8 cellular contexts compared by ENCODE assay signal in genomic region chr3:119293761-119294401, GRCh38. TPM values are rescaled to one million over a fixed set of nuclear protein-coding genes. Genes with fewer than 3 reads are reported as not detected.
DNase-seq lines count a peak whose midpoint lies in the region; ATAC-seq and TF ChIP-seq lines count a peak whose summit lies in the region.

Gene ARHGAP31, plus strand, starts transcription at chr3:119294383. Its CDS starts 522 bp downstream, at chr3:119294905.

- DNase-seq in RWPE2 (ENCODE audit: low spot score) (no peak), activated gamma-delta T cell (lab: John Stamatoyannopoulos, UW) (peak; percentile 89), foreskin melanocyte (peak; percentile 71), nucleus accumbens (lab: John Stamatoyannopoulos, UW) (peak in 50 of 56 donors; percentile 17 to 75 (median 53)), suprapubic skin (ENCODE audit: low spot score in 2 of 2) (peak; percentile 82 to 86)

- ATAC-seq in GM19035 (IDR thresholded peaks at IDR 0.05; ENCODE audit: unreplicated experiment) (peak; percentile 48), HG03196 (IDR thresholded peaks at IDR 0.05; ENCODE audit: unreplicated experiment) (peak; percentile 52), RWPE2 (ENCODE audit: low read depth) (peak; percentile 77)

- H3K4me3 ChIP-seq in BLaER1 treated with 17β-estradiol and CSF1 and Interleukin-3, amounts not matched to agents 10 nM and 100 nM, result peak within 1 kb of the TSS; percentile 55 to 95 (median 68)
- H3K4me3 ChIP-seq in RWPE2 (ENCODE audit: severe bottlenecking) (peak within 1 kb of the TSS; percentile 42), suprapubic skin (peak within 1 kb of the TSS; percentile 75)

- H4K20me1 ChIP-seq in BLaER1 treated with 17β-estradiol and CSF1 and Interleukin-3, amounts not matched to agents 10 nM and 100 nM, result peaks cover 0 to 29% (median 0%) of the 10 kb centered on the region in 11 experiments; a peak in 5 of 22 replicates

- peaks cover 50 to 68% (median 60%) of the 10 kb centered on the region in 10 experiments for H3K4me1 ChIP-seq in BLaER1 treated with 17β-estradiol and CSF1 and Interleukin-3, amounts not matched to agents 10 nM and 100 nM
- H3K4me1 ChIP-seq in RWPE2 (ENCODE audit: insufficient read depth, poor library complexity, severe bottlenecking) (no peaks in the 10 kb centered on the region), suprapubic skin (peaks cover 33% of the 10 kb centered on the region)

- H3K27ac ChIP-seq in BLaER1 treated with 17β-estradiol and CSF1 and Interleukin-3, amounts not matched to agents 10 nM and 100 nM, result peak within 1 kb of the TSS; percentile 41 to 96 (median 75)
- H3K27ac ChIP-seq in RWPE2 (ENCODE audit: poor library complexity, severe bottlenecking) (no peak within 1 kb of the TSS), suprapubic skin (peak within 1 kb of the TSS; percentile 93)

- peak within 1 kb of the TSS; percentile 89 to 99 (median 94) for H3K4me2 ChIP-seq in BLaER1 treated with 17β-estradiol and CSF1 and Interleukin-3, amounts not matched to agents 10 nM and 100 nM

- peaks cover 0 to 24% (median 0%) of the 10 kb centered on the region in 11 experiments; a peak in 5 of 22 replicates for H3K36me3 ChIP-seq in BLaER1 treated with 17β-estradiol and CSF1 and Interleukin-3, amounts not matched to agents 10 nM and 100 nM
- H3K36me3 ChIP-seq in RWPE2 (ENCODE audit: low read depth) (no peaks in the 10 kb centered on the region), suprapubic skin (no peaks in the 10 kb centered on the region)

- TF ChIP-seq CTCF in RWPE2 (IDR thresholded peaks at IDR 0.05; ENCODE audit: poor library complexity, severe bottlenecking) (no peak), suprapubic skin (IDR thresholded peaks at IDR 0.05) (no peak)

- WGBS in suprapubic skin, result 0% methylated on average over 29 of the region's 33 CpGs

- H3K27me3 ChIP-seq in BLaER1 treated with 17β-estradiol and CSF1 and Interleukin-3, amounts not matched to agents 10 nM and 100 nM, result peaks cover 0 to 20% (median 11%) of the 10 kb centered on the region in 11 experiments; a peak in 13 of 22 replicates
- H3K27me3 ChIP-seq in RWPE2 (ENCODE audit: insufficient read depth, poor library complexity, severe bottlenecking) (no peaks in the 10 kb centered on the region), suprapubic skin (no peaks in the 10 kb centered on the region)

- H3K9ac ChIP-seq in BLaER1 treated with 17β-estradiol and CSF1 and Interleukin-3, amounts not matched to agents 10 nM and 100 nM, result peak within 1 kb of the TSS; percentile 62 to 95 (median 79)

- no peak for TF ChIP-seq POLR2A in suprapubic skin (IDR thresholded peaks at IDR 0.05)

- TF ChIP-seq EP300 in suprapubic skin (IDR thresholded peaks at IDR 0.05), result no peak

- peaks cover 0 to 7% (median 4%) of the 10 kb centered on the region in 11 experiments; a peak in 16 of 22 replicates for H3K9me3 ChIP-seq in BLaER1 treated with 17β-estradiol and CSF1 and Interleukin-3, amounts not matched to agents 10 nM and 100 nM (replicated peaks in 1 of 11)
- H3K9me3 ChIP-seq in RWPE2 (ENCODE audit: severe bottlenecking) (no peaks in the 10 kb centered on the region), suprapubic skin (no peaks in the 10 kb centered on the region)

RNA-seq across cellular contexts. Expression of gene ARHGAP31, which starts in this region (rescaled TPM):
- 10 to 100 TPM; 15.8 to 26.6 (median 21.7) TPM for total RNA-seq in suprapubic skin
